In genomic region chr2:85255813-85256581, GRCh38 we compare ENCODE assay signal across 1 cellular context.
TF ChIP-seq lines count a peak whose summit lies in the region.

No MANE protein-coding gene starts in this region.

TF ChIP-seq in H1, 55 proteins besides CTCF, POLR2A, EP300 and RAD21 (continued from another document):
- TF ChIP-seq CHD7 (IDR thresholded peaks at IDR 0.05; ENCODE audit: insufficient replicate concordance, low read length): no peak
- TF ChIP-seq EGR1 (IDR thresholded peaks at IDR 0.05; ENCODE audit: borderline replicate concordance, low read depth, low read length): no peak; the same call in 1 of the 2 replicates
- TF ChIP-seq ZNF274 (IDR thresholded peaks at IDR 0.05; ENCODE audit: borderline replicate concordance, extremely low read depth, low read length): no peak
- no peak for TF ChIP-seq NRF1 (IDR thresholded peaks at IDR 0.05; ENCODE audit: low read depth, low read length)
- TF ChIP-seq SIRT6 (IDR thresholded peaks at IDR 0.05; ENCODE audit: low read length): no peak
- no peak for TF ChIP-seq JUN (IDR thresholded peaks at IDR 0.05; ENCODE audit: low read depth, low read length)
- TF ChIP-seq BRCA1 (IDR thresholded peaks at IDR 0.05; ENCODE audit: low read depth, low read length): no peak
- TF ChIP-seq YY1 (IDR thresholded peaks at IDR 0.05; ENCODE audit: low read depth, low read length): no peak
- TF ChIP-seq JUND (IDR thresholded peaks at IDR 0.05; ENCODE audit: low read length): peak; percentile 58; the same call in 1 of the 2 replicates
- TF ChIP-seq SP2 (IDR thresholded peaks at IDR 0.05; ENCODE audit: low read length): no peak
- TF ChIP-seq SUZ12 (IDR thresholded peaks at IDR 0.05; ENCODE audit: low read length): no peak
- TF ChIP-seq CBX5 (IDR thresholded peaks at IDR 0.05; ENCODE audit: low read depth, low read length): no peak
- no peak for TF ChIP-seq FOSL1 (IDR thresholded peaks at IDR 0.05; ENCODE audit: insufficient read depth, low read depth, low read length)
- peak; percentile 100 for TF ChIP-seq RBBP5 (IDR thresholded peaks at IDR 0.05; ENCODE audit: borderline replicate concordance, low read depth, low read length)
- no peak for TF ChIP-seq RFX5 (IDR thresholded peaks at IDR 0.05; ENCODE audit: borderline replicate concordance, low read depth, low read length)
- no peak for TF ChIP-seq CBX8 (IDR thresholded peaks at IDR 0.05; ENCODE audit: borderline replicate concordance, low read depth, low read length)
- TF ChIP-seq POLR2AphosphoS5 (IDR thresholded peaks at IDR 0.05; ENCODE audit: low read depth, low read length): peak; percentile 52; the same call in 1 of the 2 replicates
- TF ChIP-seq SIN3A (conservative IDR thresholded peaks at IDR 0.05 in 1 of 2, IDR thresholded peaks at IDR 0.05 in 1 of 2; ENCODE audit: low read depth in 1 of 2, low read length in 2 of 2): peak in 1 of 2 experiments; percentile 57; a peak in 1 of 4 replicates
- no peak for TF ChIP-seq ATF3 (IDR thresholded peaks at IDR 0.05; ENCODE audit: insufficient read depth, low read depth, low read length)
- peak; percentile 19; the same call in 1 of the 2 replicates for TF ChIP-seq CREB1 (IDR thresholded peaks at IDR 0.05)
- TF ChIP-seq GTF2F1 (IDR thresholded peaks at IDR 0.05; ENCODE audit: borderline replicate concordance, low read depth, low read length): no peak
- TF ChIP-seq MAX (IDR thresholded peaks at IDR 0.05): peak; percentile 73
- no peak for TF ChIP-seq RXRA (IDR thresholded peaks at IDR 0.05; ENCODE audit: insufficient read depth, low read depth, low read length)
- TF ChIP-seq EZH2 (IDR thresholded peaks at IDR 0.05; ENCODE audit: low read depth, low read length, severe bottlenecking): no peak
- TF ChIP-seq CHD2 (IDR thresholded peaks at IDR 0.05; ENCODE audit: low read length): peak; percentile 49; the same call in 1 of the 2 replicates
- no peak for TF ChIP-seq POU5F1 (IDR thresholded peaks at IDR 0.05; ENCODE audit: low read depth, low read length)
- TF ChIP-seq TEAD4 (IDR thresholded peaks at IDR 0.05; ENCODE audit: low read depth, low read length): peak; percentile 97
- no peak for TF ChIP-seq KDM5A (IDR thresholded peaks at IDR 0.05; ENCODE audit: low read length)
- no peak for TF ChIP-seq KDM4A (IDR thresholded peaks at IDR 0.05; ENCODE audit: low read depth, low read length, severe bottlenecking)
- TF ChIP-seq TBP (IDR thresholded peaks at IDR 0.05; ENCODE audit: low read depth, low read length): peak; percentile 31
- TF ChIP-seq TAF7 (optimal IDR thresholded peaks at IDR 0.05; ENCODE audit: borderline replicate concordance, low read depth, low read length): peak; percentile 22
- TF ChIP-seq NANOG (IDR thresholded peaks at IDR 0.05; ENCODE audit: insufficient read depth, low read depth, low read length, poor library complexity, severe bottlenecking): peak; percentile 90
- no peak for TF ChIP-seq HDAC6 (IDR thresholded peaks at IDR 0.05; ENCODE audit: low read depth, low read length)
- TF ChIP-seq SP1 (IDR thresholded peaks at IDR 0.05; ENCODE audit: low read depth, low read length): peak; percentile 89
- peak; percentile 54 to 59 for TF ChIP-seq BCL11A (IDR thresholded peaks at IDR 0.05; ENCODE audit: low read depth in 2 of 2, low read length in 2 of 2)
- TF ChIP-seq SP4 (IDR thresholded peaks at IDR 0.05; ENCODE audit: low read length): no peak; the same call in 1 of the 2 replicates
- 0 out of 2 replicates have a peak, but pooled peaks have one; percentile 63 for TF ChIP-seq TAF1 (IDR thresholded peaks at IDR 0.05; ENCODE audit: low read depth, low read length)
- no peak for TF ChIP-seq SAP30 (IDR thresholded peaks at IDR 0.05; ENCODE audit: insufficient read depth, insufficient replicate concordance, low read length)
- peak; percentile 87; the same call in 1 of the 2 replicates for TF ChIP-seq ATF2 (IDR thresholded peaks at IDR 0.05; ENCODE audit: low read length)
- TF ChIP-seq SRF (IDR thresholded peaks at IDR 0.05; ENCODE audit: low read depth, low read length): no peak
- TF ChIP-seq GABPA (IDR thresholded peaks at IDR 0.05; ENCODE audit: borderline replicate concordance, insufficient read depth, low read length): no peak
- no peak for TF ChIP-seq CEBPB (IDR thresholded peaks at IDR 0.05; ENCODE audit: low read depth, low read length)
- peak; percentile 51 for TF ChIP-seq E2F6 (IDR thresholded peaks at IDR 0.05)
- no peak for TF ChIP-seq MAFK (IDR thresholded peaks at IDR 0.05; ENCODE audit: low read depth, low read length)
- no peak for TF ChIP-seq RNF2 (IDR thresholded peaks at IDR 0.05; ENCODE audit: borderline replicate concordance, low read depth, low read length, missing control alignments, poor library complexity, severe bottlenecking)
- TF ChIP-seq PHF8 (conservative IDR thresholded peaks at IDR 0.05; ENCODE audit: low read depth, low read length): peak; percentile 46; the same call in 1 of the 2 replicates
- TF ChIP-seq TCF12 (IDR thresholded peaks at IDR 0.05; ENCODE audit: low read depth, low read length): 0 out of 2 replicates have a peak, but pooled peaks have one; percentile 38
- no peak for TF ChIP-seq SIX5 (IDR thresholded peaks at IDR 0.05; ENCODE audit: low read depth, low read length)
